Comparison of ENCODE assay signal across 7 cellular contexts in genomic region chr1:28508435-28508754, GRCh38. TPM values are rescaled to one million over a fixed set of nuclear protein-coding genes. Genes with fewer than 3 reads are reported as not detected.
DNase-seq lines count a peak whose midpoint lies in the region; ATAC-seq and TF ChIP-seq lines count a peak whose summit lies in the region.

No MANE protein-coding gene starts in this region.

- H3K4me3 ChIP-seq in HFF-Myc (replicated peaks; ENCODE audit: low read depth, low read length) (peak overlapping the region; percentile 70), right cardiac atrium (ENCODE audit: low read length) (no peak overlapping the region)

- WGBS in right cardiac atrium = 36% methylated on average over 5 of the region's 5 CpGs

- H3K27me3 ChIP-seq in foreskin keratinocyte = no peaks in the 10 kb centered on the region
- H3K27me3 ChIP-seq in right cardiac atrium (ENCODE audit: control insufficient read depth, insufficient read depth) = no peaks in the 10 kb centered on the region

- no peaks in the 10 kb centered on the region for H3K9me3 ChIP-seq in right cardiac atrium (ENCODE audit: control insufficient read depth, low read length)

- H3K4me1 ChIP-seq in foreskin keratinocyte (peaks cover 15% of the 10 kb centered on the region), right cardiac atrium (ENCODE audit: control insufficient read depth, insufficient read depth, low read length) (peaks cover 10% of the 10 kb centered on the region)

- intact Hi-C loops in right cardiac atrium (cut with DNase I) = no loop called here

- TF ChIP-seq CTCF in HFF-Myc (IDR thresholded peaks at IDR 0.05; ENCODE audit: low read depth, low read length, missing control alignments) (no peak), foreskin keratinocyte (conservative IDR thresholded peaks at IDR 0.05) (no peak)

- H3K27ac ChIP-seq in foreskin keratinocyte (peak overlapping the region; percentile 94), right cardiac atrium (ENCODE audit: low read length) (no peak overlapping the region)

- DNase-seq in HFF-Myc (ENCODE audit: extremely low read depth, low read depth) (no peak), foreskin keratinocyte (peak in 1 of 2 donors; percentile 15), right cardiac atrium (no peak)
- peak; percentile 17 to 33 for DNase-seq in activated CD4-positive, alpha-beta T cell treated with anti-CD3 and anti-CD28 coated beads, Interleukin-2, amount 50 U/mL, for 24 hours (ENCODE audit: low read depth in 1 of 2, low spot score in 1 of 2)
- DNase-seq in stimulated activated naive CD8-positive, alpha-beta T cell treated with anti-CD3 and anti-CD28 coated beads, Interleukin-15, Interleukin-2, amounts not matched to agents 100 U/mL and 50 U/mL, for 24 hours = peak; percentile 36

- ATAC-seq in foreskin keratinocyte (no peak), GM21576 (IDR thresholded peaks at IDR 0.05; ENCODE audit: unreplicated experiment) (no peak), HG03108 (IDR thresholded peaks at IDR 0.05; ENCODE audit: unreplicated experiment) (no peak), right cardiac atrium (no peak)
- ATAC-seq in stimulated activated naive CD8-positive, alpha-beta T cell treated with anti-CD3 and anti-CD28 coated beads, Interleukin-15, Interleukin-2, amounts not matched to agents 100 U/mL and 50 U/mL, for 24 hours = no peak

RNA-seq across cellular contexts. Expression of gene RCC1, which starts 2.6 kb away (rescaled TPM):
- total RNA-seq in foreskin keratinocyte (67.6 and 85.3 TPM in 2 replicates), right cardiac atrium (1 to 10 TPM; 4.4 to 8.3 (median 6.7) TPM)
- polyA plus RNA-seq in foreskin keratinocyte (58.5 and 77.3 TPM in 2 replicates), right cardiac atrium (4.1 TPM)

RNA-seq across cellular contexts. Expression of gene TRNAU1AP, which starts 44.5 kb away (rescaled TPM):
- total RNA-seq in foreskin keratinocyte (27.2 and 27.6 TPM in 2 replicates), right cardiac atrium (10 to 100 TPM; 13.4 to 19.0 (median 16.1) TPM)
- polyA plus RNA-seq in foreskin keratinocyte (45.4 and 47.9 TPM in 2 replicates), right cardiac atrium (17.0 TPM)

Comparison
In these comparisons a context has a peak if more than half of its experiments do, and no peak if none do; other contexts are left out.
1. DNase-seq: peak in activated CD4-positive, alpha-beta T cell treated with anti-CD3 and anti-CD28 coated beads, Interleukin-2, amount 50 U/mL, for 24 hours (2 of 2) and stimulated activated naive CD8-positive, alpha-beta T cell treated with anti-CD3 and anti-CD28 coated beads, Interleukin-15, Interleukin-2, amounts not matched to agents 100 U/mL and 50 U/mL, for 24 hours (single experiment); none in HFF-Myc (single experiment) and right cardiac atrium (0 of 3).